In genomic region chr10:133247681-133248333, GRCh38 we compare ENCODE assay signal across 15 cellular contexts. TPM values are rescaled to one million over a fixed set of nuclear protein-coding genes. Genes with fewer than 3 reads are reported as not detected.
DNase-seq lines count a peak whose midpoint lies in the region; ATAC-seq and TF ChIP-seq lines count a peak whose summit lies in the region.
"Had no signal": no experiment of that assay in that cellular context is flagged by ENCODE, and none has a peak within 500 bp of the region (broad histone marks: within the 10 kb centered on the region; RNA-seq: fewer than 3 reads in every experiment).

No MANE protein-coding gene starts in this region.

- H3K4me3 Mint-ChIP-seq in WTC11 = no peak overlapping the region
- H3K4me3 Mint-ChIP-seq: CD4-positive, alpha-beta memory T cell; IgD-negative memory B cell had no signal

- no peaks in the 10 kb centered on the region for H3K36me3 Mint-ChIP-seq in WTC11
- H3K36me3 Mint-ChIP-seq: CD4-positive, alpha-beta memory T cell; IgD-negative memory B cell had no signal

- peaks cover 32% of the 10 kb centered on the region for H3K4me1 Mint-ChIP-seq in WTC11

- H3K9me3 ChIP-seq in BLaER1 (no peaks in the 10 kb centered on the region), testis (no peaks in the 10 kb centered on the region)

- peak overlapping the region; percentile 96 for H3K4me2 ChIP-seq in BLaER1
- H3K4me2 ChIP-seq: KMS-11 had no signal

- TF ChIP-seq CTCF in WTC11 (IDR thresholded peaks at IDR 0.05) = no peak
- no peak for TF ChIP-seq CTCF in fibroblast of pulmonary artery (IDR thresholded peaks at IDR 0.05; ENCODE audit: low read length, missing control alignments)
- no peak for TF ChIP-seq CTCF in testis (IDR thresholded peaks at IDR 0.05)

- no peaks in the 10 kb centered on the region for H3K27me3 Mint-ChIP-seq in WTC11 (ENCODE audit: low read depth)

- CTCF ChIA-PET in WTC11 (lab: Charles Lee) = interaction anchor here (0.6 to 4.1 kb wide), 20 partner anchors 9 to 145 kb away, joined by 3 to 61 read pairs (median 6); partner anchors contain the start of gene ADAM8

- H3K27me3 ChIP-seq in BLaER1 (peaks cover 15% of the 10 kb centered on the region; the same call in 1 of the 2 replicates), testis (no peaks in the 10 kb centered on the region)

- H4K20me1 ChIP-seq in BLaER1 = no peaks in the 10 kb centered on the region

- intact Hi-C loops in testis (cut with DNase I; ENCODE audit: low total_unique reads) = no loop called here

- TF ChIP-seq POLR2A in testis (IDR thresholded peaks at IDR 0.05) = no peak

- H3K36me3 ChIP-seq in BLaER1 (no peaks in the 10 kb centered on the region), testis (ENCODE audit: low read depth, missing control alignments) (no peaks in the 10 kb centered on the region)

- 30 to 80% methylated on average over 2 to 34 of the region's 36 CpGs for WGBS in testis, 2 donors

- H3K9ac ChIP-seq in BLaER1 = no peak overlapping the region
- H3K9ac ChIP-seq: KMS-11 had no signal

- peak; percentile 3; the same call in 1 of the 2 replicates for ATAC-seq in WTC11

- H3K27ac ChIP-seq in BLaER1 = 0 out of 2 replicates have a peak overlapping the region, but pooled peaks have one; percentile 6
- H3K27ac ChIP-seq in testis = peak overlapping the region; percentile 69 to 80
- H3K27ac ChIP-seq: C4-2B, KMS-11 had no signal

- no peaks in the 10 kb centered on the region for H3K9me3 Mint-ChIP-seq in WTC11
- H3K9me3 Mint-ChIP-seq: CD4-positive, alpha-beta memory T cell; IgD-negative memory B cell had no signal

- DNase-seq in WTC11 (ENCODE audit: low spot score) (no peak), fibroblast of pulmonary artery (ENCODE audit: low read depth) (peak; percentile 39), testis (peak; percentile 96), OCI-M1 (lab: John Stamatoyannopoulos, UW) (no peak), DMS 273 treated with DMSO at 0.1 percent for 48 hours (lab: John Stamatoyannopoulos, UW) (no peak), NCI-H345 (lab: John Stamatoyannopoulos, UW) (no peak)
- DNase-seq: CD4-positive, alpha-beta memory T cell; DND-41; GDM1; GOT3 had no signal

- POLR2A ChIA-PET in WTC11 (lab: Charles Lee) = interaction anchor here (0.7 to 1.2 kb wide), 2 partner anchors 10 to 19 kb away, joined by 3 read pairs; no protein-coding TSS in a partner anchor

- H3K4me3 ChIP-seq in BLaER1 (no peak overlapping the region), fibroblast of pulmonary artery (replicated peaks; ENCODE audit: low read depth, low read length) (no peak overlapping the region), testis (peak overlapping the region; percentile 22 to 63)

- H3K4me1 ChIP-seq in BLaER1 (peaks cover 51% of the 10 kb centered on the region), testis (peaks cover 42% of the 10 kb centered on the region)

- H3K27ac Mint-ChIP-seq in WTC11 = no peak overlapping the region
- H3K27ac Mint-ChIP-seq: IgD-negative memory B cell had no signal

TF ChIP-seq in WTC11, 78 proteins besides CTCF, POLR2A, EP300 and RAD21 (continues in another document):
- no peak for TF ChIP-seq SMAD4 (CRISPR knock-in tag; IDR thresholded peaks at IDR 0.05)
- TF ChIP-seq, protein P1, sequence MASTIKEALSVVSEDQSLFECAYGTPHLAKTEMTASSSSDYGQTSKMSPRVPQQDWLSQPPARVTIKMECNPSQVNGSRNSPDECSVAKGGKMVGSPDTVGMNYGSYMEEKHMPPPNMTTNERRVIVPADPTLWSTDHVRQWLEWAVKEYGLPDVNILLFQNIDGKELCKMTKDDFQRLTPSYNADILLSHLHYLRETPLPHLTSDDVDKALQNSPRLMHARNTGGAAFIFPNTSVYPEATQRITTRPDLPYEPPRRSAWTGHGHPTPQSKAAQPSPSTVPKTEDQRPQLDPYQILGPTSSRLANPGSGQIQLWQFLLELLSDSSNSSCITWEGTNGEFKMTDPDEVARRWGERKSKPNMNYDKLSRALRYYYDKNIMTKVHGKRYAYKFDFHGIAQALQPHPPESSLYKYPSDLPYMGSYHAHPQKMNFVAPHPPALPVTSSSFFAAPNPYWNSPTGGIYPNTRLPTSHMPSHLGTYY (CRISPR knock-in tag; IDR thresholded peaks at IDR 0.05) = no peak
- TF ChIP-seq RORB (CRISPR knock-in tag; IDR thresholded peaks at IDR 0.05) = no peak
- TF ChIP-seq RELA (CRISPR knock-in tag; IDR thresholded peaks at IDR 0.05; ENCODE audit: borderline replicate concordance) = no peak
- TF ChIP-seq ESRRA (CRISPR knock-in tag; IDR thresholded peaks at IDR 0.05; ENCODE audit: borderline replicate concordance) = no peak
- TF ChIP-seq SMAD3 (CRISPR knock-in tag; IDR thresholded peaks at IDR 0.05; ENCODE audit: borderline replicate concordance) = no peak
- TF ChIP-seq ATF3 (CRISPR knock-in tag; conservative IDR thresholded peaks at IDR 0.05) = no peak
- TF ChIP-seq NR3C1 (CRISPR knock-in tag; conservative IDR thresholded peaks at IDR 0.05; ENCODE audit: low read depth) = no peak
- TF ChIP-seq HMGA2 (CRISPR knock-in tag; IDR thresholded peaks at IDR 0.05) = no peak
- TF ChIP-seq IRF2 (CRISPR knock-in tag; IDR thresholded peaks at IDR 0.05; ENCODE audit: borderline replicate concordance, low read depth) = no peak
- TF ChIP-seq MXD4 (CRISPR knock-in tag; IDR thresholded peaks at IDR 0.05; ENCODE audit: borderline replicate concordance) = no peak
- TF ChIP-seq, protein P2, sequence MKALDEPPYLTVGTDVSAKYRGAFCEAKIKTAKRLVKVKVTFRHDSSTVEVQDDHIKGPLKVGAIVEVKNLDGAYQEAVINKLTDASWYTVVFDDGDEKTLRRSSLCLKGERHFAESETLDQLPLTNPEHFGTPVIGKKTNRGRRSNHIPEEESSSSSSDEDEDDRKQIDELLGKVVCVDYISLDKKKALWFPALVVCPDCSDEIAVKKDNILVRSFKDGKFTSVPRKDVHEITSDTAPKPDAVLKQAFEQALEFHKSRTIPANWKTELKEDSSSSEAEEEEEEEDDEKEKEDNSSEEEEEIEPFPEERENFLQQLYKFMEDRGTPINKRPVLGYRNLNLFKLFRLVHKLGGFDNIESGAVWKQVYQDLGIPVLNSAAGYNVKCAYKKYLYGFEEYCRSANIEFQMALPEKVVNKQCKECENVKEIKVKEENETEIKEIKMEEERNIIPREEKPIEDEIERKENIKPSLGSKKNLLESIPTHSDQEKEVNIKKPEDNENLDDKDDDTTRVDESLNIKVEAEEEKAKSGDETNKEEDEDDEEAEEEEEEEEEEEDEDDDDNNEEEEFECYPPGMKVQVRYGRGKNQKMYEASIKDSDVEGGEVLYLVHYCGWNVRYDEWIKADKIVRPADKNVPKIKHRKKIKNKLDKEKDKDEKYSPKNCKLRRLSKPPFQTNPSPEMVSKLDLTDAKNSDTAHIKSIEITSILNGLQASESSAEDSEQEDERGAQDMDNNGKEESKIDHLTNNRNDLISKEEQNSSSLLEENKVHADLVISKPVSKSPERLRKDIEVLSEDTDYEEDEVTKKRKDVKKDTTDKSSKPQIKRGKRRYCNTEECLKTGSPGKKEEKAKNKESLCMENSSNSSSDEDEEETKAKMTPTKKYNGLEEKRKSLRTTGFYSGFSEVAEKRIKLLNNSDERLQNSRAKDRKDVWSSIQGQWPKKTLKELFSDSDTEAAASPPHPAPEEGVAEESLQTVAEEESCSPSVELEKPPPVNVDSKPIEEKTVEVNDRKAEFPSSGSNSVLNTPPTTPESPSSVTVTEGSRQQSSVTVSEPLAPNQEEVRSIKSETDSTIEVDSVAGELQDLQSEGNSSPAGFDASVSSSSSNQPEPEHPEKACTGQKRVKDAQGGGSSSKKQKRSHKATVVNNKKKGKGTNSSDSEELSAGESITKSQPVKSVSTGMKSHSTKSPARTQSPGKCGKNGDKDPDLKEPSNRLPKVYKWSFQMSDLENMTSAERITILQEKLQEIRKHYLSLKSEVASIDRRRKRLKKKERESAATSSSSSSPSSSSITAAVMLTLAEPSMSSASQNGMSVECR (CRISPR knock-in tag; IDR thresholded peaks at IDR 0.05; ENCODE audit: borderline replicate concordance) = no peak
- no peak for TF ChIP-seq ZNF219 (CRISPR knock-in tag; IDR thresholded peaks at IDR 0.05; ENCODE audit: borderline replicate concordance)
- TF ChIP-seq ZNF512 (CRISPR knock-in tag; IDR thresholded peaks at IDR 0.05; ENCODE audit: borderline replicate concordance) = no peak

RNA-seq across cellular contexts. Expression of gene VENTX, which starts 10.2 kb away (rescaled TPM):
- total RNA-seq in WTC11 (2021) (21.5 to 28.0 TPM (median 22.5 TPM) in 3 replicates), testis (1 to 10 TPM; 2.2 to 3.5 TPM)
- 1.5 TPM for polyA plus RNA-seq in testis (ENCODE audit: insufficient read depth, low read depth, low replicate concordance)
- total RNA-seq: CD4-positive, alpha-beta memory T cell; HT-29 had no signal
- polyA plus RNA-seq: CD4-positive, alpha-beta memory T cell; IgD-negative memory B cell had no signal

RNA-seq across cellular contexts. Expression of gene UTF1, which starts 17.8 kb away (rescaled TPM):
- 140 to 196 TPM (median 143 TPM) in 3 replicates for total RNA-seq in WTC11 (2021)
- 10 to 100 TPM; 17.2 to 18.6 TPM for total RNA-seq in testis
- polyA plus RNA-seq in testis (ENCODE audit: insufficient read depth, low read depth, low replicate concordance) = 5.3 TPM
- total RNA-seq: CD4-positive, alpha-beta memory T cell; HT-29 had no signal
- polyA plus RNA-seq: CD4-positive, alpha-beta memory T cell; IgD-negative memory B cell had no signal

RNA-seq across cellular contexts. Expression of gene ADAM8, which starts 28.9 kb away (rescaled TPM):
- total RNA-seq in WTC11 (2021) (7.2 to 9.5 TPM (median 7.2 TPM) in 3 replicates), testis (10 to 100 TPM; 12.8 to 14.6 TPM)
- polyA plus RNA-seq in testis (ENCODE audit: insufficient read depth, low read depth, low replicate concordance) = 3.5 TPM

Comparison
In these comparisons a context has a peak if more than half of its experiments do, and no peak if none do; other contexts are left out.
1. H3K4me3 ChIP-seq: peak in testis (2 of 2); none in BLaER1 (single experiment) and fibroblast of pulmonary artery (single experiment).
2. DNase-seq: peak in fibroblast of pulmonary artery (single experiment) and testis (single experiment); none in WTC11 (single experiment), OCI-M1 (single experiment), DMS 273 treated with DMSO at 0.1 percent for 48 hours (single experiment) and NCI-H345 (single experiment).